8 cellular contexts compared by ENCODE assay signal in genomic region chr21:38355992-38356781, GRCh38.
DNase-seq lines count a peak whose midpoint lies in the region; ATAC-seq and TF ChIP-seq lines count a peak whose summit lies in the region.

No MANE protein-coding gene starts in this region.

- ATAC-seq in HG03103 (IDR thresholded peaks at IDR 0.05; ENCODE audit: low read depth, unreplicated experiment): peak; percentile 70
- ATAC-seq in lower lobe of right lung: peak; percentile 81 to 87
- ATAC-seq in HG02852 (IDR thresholded peaks at IDR 0.05; ENCODE audit: unreplicated experiment): no peak

- no peaks in the 10 kb centered on the region for H3K27me3 ChIP-seq in lower lobe of right lung (ENCODE audit: low read depth)

- intact Hi-C loops in lower lobe of right lung (cut with DNase I): no loop called here

- no peak overlapping the region for H3K27ac ChIP-seq in lower lobe of right lung

- no peaks in the 10 kb centered on the region for H3K9me3 ChIP-seq in lower lobe of right lung

- DNase-seq in ELF-1 (ENCODE audit: low read depth, low spot score) (peak; percentile 86), NCI-H526 (lab: John Stamatoyannopoulos, UW) (peak; percentile 51 to 85), dermis blood vessel endothelial cell (peak; percentile 86), lower lobe of right lung (peak; percentile 88)
- DNase-seq in activated CD4-positive, alpha-beta T cell treated with anti-CD3 and anti-CD28 coated beads, Interleukin-2, amount 50 U/mL, for 24 hours (ENCODE audit: low read depth in 1 of 2, low spot score in 1 of 2): peak; percentile 60 to 69
- peak; percentile 20 for DNase-seq in stimulated activated CD8-positive, alpha-beta memory T cell treated with anti-CD3 and anti-CD28 coated beads, Interleukin-12 subunit alpha, Interleukin-12 subunit beta, amount 100 ng/mL, for 24 hours (ENCODE audit: extremely low read depth)

- no peaks in the 10 kb centered on the region for H3K36me3 ChIP-seq in lower lobe of right lung

- peak; percentile 97 for TF ChIP-seq CTCF in lower lobe of right lung (IDR thresholded peaks at IDR 0.05)

- peaks cover 21% of the 10 kb centered on the region for H3K4me1 ChIP-seq in lower lobe of right lung

- H3K4me3 ChIP-seq in lower lobe of right lung: no peak overlapping the region

Comparison
In these comparisons a context has a peak if more than half of its experiments do, and no peak if none do; other contexts are left out.
1. DNase-seq: peak in every context shown above with its lines; median percentile 88 in lower lobe of right lung; 86 in ELF-1; 86 in dermis blood vessel endothelial cell; 68 in NCI-H526; 64 in activated CD4-positive, alpha-beta T cell treated with anti-CD3 and anti-CD28 coated beads, Interleukin-2, amount 50 U/mL, for 24 hours; 20 in stimulated activated CD8-positive, alpha-beta memory T cell treated with anti-CD3 and anti-CD28 coated beads, Interleukin-12 subunit alpha, Interleukin-12 subunit beta, amount 100 ng/mL, for 24 hours.